26 cellular contexts compared by ENCODE assay signal in the genomic region with DNA sequence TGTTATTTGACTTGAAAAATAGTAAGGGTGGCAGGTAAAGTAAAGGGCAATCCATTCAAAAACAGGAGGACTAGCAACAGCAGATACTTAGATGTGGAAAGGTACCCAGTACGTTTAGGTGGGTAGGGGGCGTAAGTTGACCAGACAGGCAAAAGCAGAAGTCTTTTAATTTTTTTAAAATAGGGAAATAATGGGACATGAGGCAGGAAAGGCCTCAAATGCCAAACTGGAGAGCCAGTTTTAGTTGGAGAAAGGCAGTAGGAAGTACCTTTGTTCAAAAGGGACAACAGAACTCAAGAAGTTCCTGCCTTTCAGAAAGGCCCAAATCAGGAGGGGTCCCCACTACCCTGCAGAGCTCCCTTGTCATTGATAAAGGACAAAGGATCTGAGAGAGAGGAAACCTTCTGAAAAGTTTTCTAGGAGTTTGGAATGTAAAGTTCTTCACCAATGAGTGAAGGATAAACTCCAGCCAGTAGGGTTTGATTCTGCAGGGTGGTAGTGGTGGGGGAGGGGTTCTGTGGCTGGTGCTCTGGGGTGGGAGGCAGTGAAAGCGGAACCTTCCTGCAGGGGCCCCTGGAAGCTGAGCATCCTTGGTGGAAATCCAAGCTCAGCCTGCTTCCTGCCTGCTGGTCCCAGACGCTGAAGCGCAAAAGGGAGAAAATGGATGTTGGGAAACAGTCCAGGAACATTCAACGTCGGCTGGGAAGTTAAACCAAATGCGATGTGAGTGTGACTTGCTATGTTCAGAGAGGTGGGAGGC. TPM values are rescaled to one million over a fixed set of nuclear protein-coding genes. Genes with fewer than 3 reads are reported as not detected.
DNase-seq lines count a peak whose midpoint lies in the region; ATAC-seq and TF ChIP-seq lines count a peak whose summit lies in the region.
"Had no signal": no experiment of that assay in that cellular context is flagged by ENCODE, and none has a peak within 500 bp of the region (broad histone marks: within the 10 kb centered on the region; RNA-seq: fewer than 3 reads in every experiment).

No MANE protein-coding gene starts in this region.

- H3K9me3 Mint-ChIP-seq in GM23338 = peaks cover 7% of the 10 kb centered on the region; the same call in 1 of the 3 replicates
- H3K9me3 Mint-ChIP-seq in activated T-helper 2 cell treated with anti-CD3 and anti-CD28 coated beads, Interferon-gamma antibody, Interleukin-2, Interleukin-4, amounts not matched to agents 10 μg/mL and 5 μg/mL and 100 μg/mL, durations not matched to agents 14 hours and 24 hours and 36 hours = no peaks in the 10 kb centered on the region
- H3K9me3 Mint-ChIP-seq: IgD-negative memory B cell; T-helper 1 cell treated with Interleukin-12 subunit alpha and Interleukin-12 subunit beta and Interleukin-4 antibody, amounts not matched to agents 30 μg/mL and 1 μg/mL, for 36 hours had no signal

- no peaks in the 10 kb centered on the region for H3K9me3 ChIP-seq in NT2/D1 (ENCODE audit: insufficient read depth, low read length)
- H3K9me3 ChIP-seq in esophagus muscularis mucosa = no peaks in the 10 kb centered on the region
- H3K9me3 ChIP-seq: left lung, testis had no signal

- H3K4me1 ChIP-seq in GM23338 (ENCODE audit: insufficient read depth) (peaks cover 26% of the 10 kb centered on the region), NT2/D1 (ENCODE audit: insufficient read depth, insufficient read length) (peaks cover 2% of the 10 kb centered on the region), esophagus muscularis mucosa (peaks cover 8 to 66% (median 59%) of the 10 kb centered on the region in 4 donors)

- H3K27ac ChIP-seq in GM23338 (ENCODE audit: low read depth) = peak overlapping the region; percentile 90
- H3K27ac ChIP-seq in esophagus muscularis mucosa (replicated peaks in 1 of 4) = peak overlapping the region; percentile 32 to 53 (median 41)
- H3K27ac ChIP-seq: left lung, PC-9, testis, VCaP had no signal

- no peak overlapping the region for H2AFZ ChIP-seq in GM23338
- H2AFZ ChIP-seq: PC-9 had no signal

- H3F3A ChIP-seq in GM23338 (replicated peaks; ENCODE audit: low read depth) = peaks cover 3% of the 10 kb centered on the region

- no peak overlapping the region for H3K4me3 ChIP-seq in GM23338
- H3K4me3 ChIP-seq in NT2/D1 (ENCODE audit: insufficient read length, low read depth) = no peak overlapping the region
- H3K4me3 ChIP-seq in esophagus muscularis mucosa = no peak overlapping the region
- H3K4me3 ChIP-seq: left lung, PC-9, testis had no signal

- TF ChIP-seq CTCF in GM23338 (conservative IDR thresholded peaks at IDR 0.05; ENCODE audit: low read depth in 2 of 2) (peak; percentile 44 to 60), esophagus muscularis mucosa (IDR thresholded peaks at IDR 0.05) (no peak)

- peak overlapping the region; percentile 95 for H3K27ac Mint-ChIP-seq in GM23338
- H3K27ac Mint-ChIP-seq in activated T-helper 2 cell treated with anti-CD3 and anti-CD28 coated beads, Interferon-gamma antibody, Interleukin-2, Interleukin-4, amounts not matched to agents 10 μg/mL and 5 μg/mL and 100 μg/mL, durations not matched to agents 14 hours and 24 hours and 36 hours = no peak overlapping the region
- H3K27ac Mint-ChIP-seq: IgD-negative memory B cell; T-helper 1 cell treated with Interleukin-12 subunit alpha and Interleukin-12 subunit beta and Interleukin-4 antibody, amounts not matched to agents 30 μg/mL and 1 μg/mL, for 36 hours had no signal

- H4K20me1 ChIP-seq in GM23338 (replicated peaks; ENCODE audit: insufficient read depth) = no peaks in the 10 kb centered on the region

- TF ChIP-seq POLR2A in esophagus muscularis mucosa (IDR thresholded peaks at IDR 0.05; ENCODE audit: low read depth) = no peak

- no peaks in the 10 kb centered on the region; the same call in 1 of the 2 replicates for H3K79me2 ChIP-seq in GM23338 (replicated peaks; ENCODE audit: insufficient read depth)

- DNase-seq in GM23338 (ENCODE audit: low spot score) (peak; percentile 80), NT2/D1 (ENCODE audit: low read depth, low spot score) (peak; percentile 78), esophagus muscularis mucosa (ENCODE audit: extremely low spot score) (no peak), left kidney (ENCODE audit: low read depth, low spot score) (peak; percentile 32), NCI-H187 treated with DMSO at 0.1 percent for 48 hours (lab: John Stamatoyannopoulos, UW) (no peak), hypothalamus (lab: John Stamatoyannopoulos, UW) (no peak)
- DNase-seq in activated T-helper 2 cell treated with anti-CD3 and anti-CD28 coated beads, Interferon-gamma antibody, Interleukin-2, Interleukin-4, amounts not matched to agents 10 μg/mL and 5 μg/mL and 100 μg/mL, durations not matched to agents 14 hours and 24 hours and 36 hours (ENCODE audit: low spot score) = no peak
- DNase-seq: ACHN; activated CD4-positive, alpha-beta T cell treated with anti-CD3 and anti-CD28 coated beads, Interleukin-2, amount 50 U/mL, for 4 hours; amniotic stem cell; C1 segment of cervical spinal cord; caudate nucleus; EL; hippocampal formation; left lung; MM.1S; NCI-H2029; NCI-H524; PC-9; retina; SIG-M5; testis had no signal

- H3K27me3 ChIP-seq in GM23338 (ENCODE audit: insufficient read depth) (no peaks in the 10 kb centered on the region), NT2/D1 (ENCODE audit: insufficient read depth, insufficient read length) (no peaks in the 10 kb centered on the region), esophagus muscularis mucosa (no peaks in the 10 kb centered on the region)
- H3K27me3 ChIP-seq: left lung, testis had no signal

- 31% methylated on average over 8 of the region's 8 CpGs for WGBS in esophagus muscularis mucosa

- H3K36me3 ChIP-seq in GM23338 (ENCODE audit: insufficient read depth) (no peaks in the 10 kb centered on the region), NT2/D1 (ENCODE audit: insufficient read depth, insufficient read length, low read length) (no peaks in the 10 kb centered on the region), esophagus muscularis mucosa (no peaks in the 10 kb centered on the region)
- H3K36me3 ChIP-seq: left lung had no signal

- peaks cover 15% of the 10 kb centered on the region for H3K27me3 Mint-ChIP-seq in GM23338 (ENCODE audit: insufficient read depth, low read depth, poor library complexity)
- peaks cover 2% of the 10 kb centered on the region for H3K27me3 Mint-ChIP-seq in activated T-helper 2 cell treated with anti-CD3 and anti-CD28 coated beads, Interferon-gamma antibody, Interleukin-2, Interleukin-4, amounts not matched to agents 10 μg/mL and 5 μg/mL and 100 μg/mL, durations not matched to agents 14 hours and 24 hours and 36 hours (ENCODE audit: low read depth)

- peak overlapping the region; percentile 19; the same call in 1 of the 2 replicates for H3K4me2 ChIP-seq in GM23338
- H3K4me2 ChIP-seq: PC-9 had no signal

- H3K9ac ChIP-seq in NT2/D1 (ENCODE audit: insufficient read length, low read depth) = no peak overlapping the region

- 0 out of 3 replicates have a peak, but pooled peaks cover 6% of the 10 kb centered on the region for H3K36me3 Mint-ChIP-seq in GM23338 (ENCODE audit: low read depth)
- H3K36me3 Mint-ChIP-seq in activated T-helper 2 cell treated with anti-CD3 and anti-CD28 coated beads, Interferon-gamma antibody, Interleukin-2, Interleukin-4, amounts not matched to agents 10 μg/mL and 5 μg/mL and 100 μg/mL, durations not matched to agents 14 hours and 24 hours and 36 hours (ENCODE audit: low read depth) = no peaks in the 10 kb centered on the region
- H3K36me3 Mint-ChIP-seq: IgD-negative memory B cell had no signal

- intact Hi-C loops in esophagus muscularis mucosa (cut with DNase I) = loop anchor here (5.0 kb wide), 1 partner anchor 36 kb away; no protein-coding TSS in a partner anchor
- intact Hi-C loops in activated T-helper 2 cell treated with anti-CD3 and anti-CD28 coated beads, Interferon-gamma antibody, Interleukin-2, Interleukin-4, amounts not matched to agents 10 μg/mL and 5 μg/mL and 100 μg/mL, durations not matched to agents 14 hours and 24 hours and 36 hours (cut with micrococcal nuclease) = no loop called here

- ATAC-seq in GM23338 (peak; percentile 85), GM19397 (IDR thresholded peaks at IDR 0.05; ENCODE audit: unreplicated experiment) (no peak)
- ATAC-seq: left lung had no signal

- peak overlapping the region; percentile 33; the same call in 1 of the 3 replicates for H3K4me3 Mint-ChIP-seq in GM23338
- H3K4me3 Mint-ChIP-seq in activated T-helper 2 cell treated with anti-CD3 and anti-CD28 coated beads, Interferon-gamma antibody, Interleukin-2, Interleukin-4, amounts not matched to agents 10 μg/mL and 5 μg/mL and 100 μg/mL, durations not matched to agents 14 hours and 24 hours and 36 hours (ENCODE audit: low read depth) = no peak overlapping the region
- H3K4me3 Mint-ChIP-seq: IgD-negative memory B cell; T-helper 1 cell treated with Interleukin-12 subunit alpha and Interleukin-12 subunit beta and Interleukin-4 antibody, amounts not matched to agents 30 μg/mL and 1 μg/mL, for 36 hours had no signal

- peaks cover 10% of the 10 kb centered on the region; the same call in 1 of the 2 replicates for H3K9me2 ChIP-seq in GM23338 (ENCODE audit: insufficient read depth)

- TF ChIP-seq EP300 in esophagus muscularis mucosa (IDR thresholded peaks at IDR 0.05) = no peak

- peaks cover 47% of the 10 kb centered on the region for H3K4me1 Mint-ChIP-seq in GM23338
- H3K4me1 Mint-ChIP-seq in activated T-helper 2 cell treated with anti-CD3 and anti-CD28 coated beads, Interferon-gamma antibody, Interleukin-2, Interleukin-4, amounts not matched to agents 10 μg/mL and 5 μg/mL and 100 μg/mL, durations not matched to agents 14 hours and 24 hours and 36 hours (ENCODE audit: low read depth) = no peaks in the 10 kb centered on the region
- H3K4me1 Mint-ChIP-seq: IgD-negative memory B cell had no signal

TF ChIP-seq in GM23338, 12 proteins besides CTCF, POLR2A, EP300 and RAD21 (continues in another document):
- no peak for TF ChIP-seq EZH2phosphoT487 (IDR thresholded peaks at IDR 0.05; ENCODE audit: unreplicated experiment)
- no peak for TF ChIP-seq JUNB (IDR thresholded peaks at IDR 0.05; ENCODE audit: unreplicated experiment)
- no peak for TF ChIP-seq ZNF331 (CRISPR knock-in tag; IDR thresholded peaks at IDR 0.05; ENCODE audit: low read depth)
- no peak for TF ChIP-seq POLR2AphosphoS5 (IDR thresholded peaks at IDR 0.05; ENCODE audit: low read depth)

RNA-seq across cellular contexts. Expression of gene TMEM17, which starts 40.1 kb away (rescaled TPM):
- total RNA-seq in GM23338 (2014; rRNA removed; shearing (Covaris generic)) = 0.94 and 3.0 TPM in 2 replicates
- 1.2 and 1.7 TPM in 2 replicates for polyA plus RNA-seq in GM23338 (2016; fragmentation: Nextera tagmentation; extraction: Ambion mirVana)
- 1 to 10 TPM; 1.9 to 3.8 (median 2.4) TPM for total RNA-seq in esophagus muscularis mucosa
- total RNA-seq in activated T-helper 2 cell treated with anti-CD3 and anti-CD28 coated beads, Interferon-gamma antibody, Interleukin-2, Interleukin-4, amounts not matched to agents 10 μg/mL and 5 μg/mL and 100 μg/mL, durations not matched to agents 14 hours and 24 hours and 36 hours = 0.23 TPM in 1 of 2 replicates, not detected in the other
- polyA plus RNA-seq: IgD-negative memory B cell had no signal

Comparison
In these comparisons a context has a peak if more than half of its experiments do, and no peak if none do; other contexts are left out.
1. DNase-seq: peak in GM23338 (single experiment), NT2/D1 (single experiment) and left kidney (single experiment); none in esophagus muscularis mucosa (single experiment), NCI-H187 treated with DMSO at 0.1 percent for 48 hours (single experiment), hypothalamus (0 of 51) and activated T-helper 2 cell treated with anti-CD3 and anti-CD28 coated beads, Interferon-gamma antibody, Interleukin-2, Interleukin-4, amounts not matched to agents 10 μg/mL and 5 μg/mL and 100 μg/mL, durations not matched to agents 14 hours and 24 hours and 36 hours (single experiment).
2. CTCF ChIP-seq: peak in GM23338 (2 of 2); none in esophagus muscularis mucosa (0 of 3).